Comparison of ENCODE assay signal across 28 cellular contexts in genomic region chr13:29740961-29741360, GRCh38.
"Had no signal": no experiment of that assay in that cellular context is flagged by ENCODE, and none has a peak within 500 bp of the region (broad histone marks: within the 10 kb centered on the region; RNA-seq: fewer than 3 reads in every experiment).

No MANE protein-coding gene starts in this region.

- H3K27me3 ChIP-seq: ascending aorta, breast epithelium, cardiac muscle cell, dorsolateral prefrontal cortex had no signal

- H3K9me3 Mint-ChIP-seq: activated B cell treated with CpG ODN at 0.5 μM for 24 hours; activated CD8-positive, alpha-beta T cell treated with anti-CD3 and anti-CD28 coated beads for 36 hours; activated T-cell treated with anti-CD3 and anti-CD28 coated beads, Interleukin-2, amount 50 U/mL, for 4 hours; activated T-helper 17 cell treated with anti-CD3 and anti-CD28 coated beads, Interleukin-2, amount 50 U/mL, for 72 hours; central memory CD8-positive, alpha-beta T cell; dendritic cell treated with granulocyte-macrophage colony-stimulating factor and Interleukin-4, amounts not matched to agents 40 ng/mL and 50 ng/mL, for 4 days; endodermal cell had no signal

- H3K4me3 ChIP-seq: ascending aorta, breast epithelium, cardiac muscle cell, coronary artery, dorsolateral prefrontal cortex had no signal

- H3K36me3 Mint-ChIP-seq: activated naive CD8-positive, alpha-beta T cell; brain had no signal

- H3K4me3 Mint-ChIP-seq: activated B cell treated with CpG ODN at 0.5 μM for 24 hours; activated CD8-positive, alpha-beta T cell treated with anti-CD3 and anti-CD28 coated beads for 36 hours; activated naive CD8-positive, alpha-beta T cell; activated T-cell treated with anti-CD3 and anti-CD28 coated beads, Interleukin-2, amount 50 U/mL, for 4 hours; activated T-helper 17 cell treated with anti-CD3 and anti-CD28 coated beads, Interleukin-2, amount 50 U/mL, for 72 hours; brain; central memory CD8-positive, alpha-beta T cell; dendritic cell treated with granulocyte-macrophage colony-stimulating factor and Interleukin-4, amounts not matched to agents 40 ng/mL and 50 ng/mL, for 4 days; endodermal cell had no signal

- DNase-seq: activated B cell treated with CpG ODN at 0.5 μM for 24 hours; activated CD4-positive, alpha-beta T cell treated with anti-CD3 and anti-CD28 coated beads for 48 hours; activated CD4-positive, alpha-beta T cell treated with anti-CD3 and anti-CD28 coated beads, Interleukin-2, amount 50 U/mL, for 1 hour; activated CD4-positive, alpha-beta T cell treated with anti-CD3 and anti-CD28 coated beads, Interleukin-2, amount 50 U/mL, for 48 hours; activated CD8-positive, alpha-beta memory T cell treated with anti-CD3 and anti-CD28 coated beads for 24 hours; activated CD8-positive, alpha-beta T cell treated with anti-CD3 and anti-CD28 coated beads for 36 hours; activated effector memory CD4-positive, alpha-beta T cell treated with Interleukin-2 at 50 U/mL for 16 hours; activated gamma-delta T cell treated with Interleukin-2 at 50 U/mL for 16 hours; activated naive CD4-positive, alpha-beta T cell treated with anti-CD3 and anti-CD28 coated beads, Interleukin-2, amount 50 U/mL, for 16 hours; activated naive CD4-positive, alpha-beta T cell treated with Interleukin-2 at 50 U/mL for 16 hours; activated T-cell treated with anti-CD3 and anti-CD28 coated beads, Interleukin-2, amount 50 U/mL, for 4 hours; dorsolateral prefrontal cortex; effector memory CD4-positive, alpha-beta T cell; endodermal cell; foreskin fibroblast; T-helper 2 cell; WERI-Rb-1 had no signal

- H3K4me1 ChIP-seq: breast epithelium had no signal

- H3K27ac ChIP-seq: ascending aorta, breast epithelium, cardiac muscle cell, coronary artery, dorsolateral prefrontal cortex, WERI-Rb-1 had no signal

- H3K36me3 ChIP-seq: ascending aorta, breast epithelium, cardiac muscle cell, WERI-Rb-1 had no signal

- H3K9me3 ChIP-seq: ascending aorta, breast epithelium had no signal

- ATAC-seq: activated CD4-positive, CD25-positive, alpha-beta regulatory T cell treated with anti-CD3 and anti-CD28 coated beads, Interleukin-2, amount 50 U/mL, for 24 hours; activated CD8-positive, alpha-beta T cell treated with anti-CD3 and anti-CD28 coated beads for 36 hours; activated T-cell treated with anti-CD3 and anti-CD28 coated beads, Interleukin-2, amount 50 U/mL, for 4 hours; activated T-helper 17 cell treated with anti-CD3 and anti-CD28 coated beads, Interleukin-2, amount 50 U/mL, for 72 hours; esophagus mucosa had no signal

- H3K27ac Mint-ChIP-seq: activated B cell treated with CpG ODN at 0.5 μM for 24 hours; activated CD8-positive, alpha-beta T cell treated with anti-CD3 and anti-CD28 coated beads for 36 hours; activated naive CD8-positive, alpha-beta T cell; activated T-helper 17 cell treated with anti-CD3 and anti-CD28 coated beads, Interleukin-2, amount 50 U/mL, for 72 hours; dendritic cell treated with granulocyte-macrophage colony-stimulating factor and Interleukin-4, amounts not matched to agents 40 ng/mL and 50 ng/mL, for 4 days; endodermal cell had no signal

- H3K4me1 Mint-ChIP-seq: activated T-helper 17 cell treated with anti-CD3 and anti-CD28 coated beads, Interleukin-2, amount 50 U/mL, for 72 hours; central memory CD8-positive, alpha-beta T cell had no signal
